Comparison of ENCODE assay signal across 7 cellular contexts in the genomic region with DNA sequence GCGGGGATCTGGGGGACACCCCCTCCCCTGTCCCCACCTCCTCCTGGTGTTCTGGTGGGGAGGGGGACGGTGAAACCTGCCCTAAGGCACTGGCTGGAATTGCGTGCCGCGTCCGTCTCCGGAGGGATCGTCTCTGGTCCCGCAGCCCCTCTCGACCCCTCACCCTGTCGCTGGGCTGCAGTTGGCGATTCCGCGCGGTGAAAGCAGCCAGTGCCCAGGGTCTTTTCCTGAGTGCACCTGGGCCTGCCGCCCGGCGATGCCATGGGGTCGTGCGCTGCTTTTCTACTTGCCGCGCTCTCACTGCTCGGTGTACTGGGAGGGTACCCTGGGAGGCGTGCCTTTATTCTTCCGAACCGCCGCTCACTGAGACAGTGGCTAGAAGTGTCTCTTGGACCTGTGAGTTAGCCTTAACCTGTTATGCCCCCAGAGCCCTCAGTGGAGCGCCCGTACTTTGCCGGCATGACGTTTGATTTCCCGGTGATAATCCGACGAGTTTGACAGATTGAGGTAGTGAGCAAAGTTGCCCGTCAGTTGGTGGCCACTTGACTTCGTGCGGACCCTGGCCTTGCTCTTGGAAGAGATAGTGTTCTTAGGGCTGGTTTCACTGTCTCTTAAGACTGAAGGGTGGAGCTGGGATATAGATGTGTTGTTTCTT. TPM values are rescaled to one million over a fixed set of nuclear protein-coding genes. Genes with fewer than 3 reads are reported as not detected.
A peak's percentile ranks its signal among the peaks of the same experiment; 100 is the strongest.
DNase-seq lines count a peak whose midpoint lies in the region; ATAC-seq and TF ChIP-seq lines count a peak whose summit lies in the region.

No MANE protein-coding gene starts in this region.

- H3K4me2 ChIP-seq in skeletal muscle satellite cell (ENCODE audit: low read length), result peak overlapping the region; percentile 96

- no peaks in the 10 kb centered on the region for H3K27me3 ChIP-seq in skeletal muscle satellite cell (ENCODE audit: control insufficient read depth, insufficient read depth, low read length)

- H3K9ac ChIP-seq in skeletal muscle satellite cell (ENCODE audit: low read depth, low read length), result peak overlapping the region; percentile 98

- ATAC-seq in SK-N-SH treated with all-trans-retinoic acid at 6 μM for 48 hours, result peak; percentile 17

- H3K4me1 ChIP-seq in HEK293 (ENCODE audit: control insufficient read depth, insufficient read depth, low read length) (peaks cover 2% of the 10 kb centered on the region; the same call in 1 of the 2 replicates), skeletal muscle satellite cell (ENCODE audit: control insufficient read depth, insufficient read depth, low read length) (peaks cover 18% of the 10 kb centered on the region)

- no peaks in the 10 kb centered on the region for H3K9me3 ChIP-seq in HEK293 (ENCODE audit: control insufficient read depth, insufficient read depth, low read depth, low read length)
- no peaks in the 10 kb centered on the region for H3K9me3 ChIP-seq in skeletal muscle satellite cell (replicated peaks; ENCODE audit: low read length)

- DNase-seq in fibroblast of villous mesenchyme (ENCODE audit: low read depth) (no peak), dedifferentiated amniotic fluid mesenchymal stem cell (ENCODE audit: extremely low spot score) (no peak), NCI-H226 (no peak), NCI-H187 (lab: John Stamatoyannopoulos, UW) (no peak)

- H3K4me3 ChIP-seq in HEK293 (ENCODE audit: low read depth, low read length) (peak overlapping the region; percentile 97), fibroblast of villous mesenchyme (ENCODE audit: low read depth, low read length) (peak overlapping the region; percentile 99), skeletal muscle satellite cell (ENCODE audit: low read length) (peak overlapping the region; percentile 89)

- CTCF ChIA-PET in HEK293 (lab: Yijun Ruan, JAX), result interaction anchor here (0.6 kb wide), 1 partner anchor 26 kb away, joined by 3 read pairs; no protein-coding TSS in a partner anchor

- H3K27ac ChIP-seq in HEK293 (ENCODE audit: extremely low read depth, low read depth, low read length), result peak overlapping the region; percentile 98; the same call in 1 of the 2 replicates

- TF ChIP-seq CTCF in HEK293 (tag by site-specific recombination; IDR thresholded peaks at IDR 0.05) (no peak), fibroblast of villous mesenchyme (IDR thresholded peaks at IDR 0.05; ENCODE audit: insufficient read depth, low read depth, low read length) (no peak)

- H3K36me3 ChIP-seq in HEK293 (ENCODE audit: control insufficient read depth in 2 of 2, insufficient read depth in 1 of 2, low read length in 2 of 2) (peaks cover 28 to 36% of the 10 kb centered on the region in 2 experiments), skeletal muscle satellite cell (ENCODE audit: insufficient read depth, low read length) (peaks cover 27% of the 10 kb centered on the region)

- POLR2A ChIA-PET in HEK293 (lab: Yijun Ruan, JAX), result interaction anchor here (0.7 to 0.9 kb wide), 2 partner anchors 26 to 679 kb away, joined by 3 to 4 read pairs; no protein-coding TSS in a partner anchor

TF ChIP-seq in HEK293, 187 proteins besides CTCF, POLR2A, EP300 and RAD21:
- TF ChIP-seq ZNF335 (tag by site-specific recombination; conservative IDR thresholded peaks at IDR 0.05), result peak; percentile 7; the same call in 1 of the 2 replicates
- no peak for TF ChIP-seq PRDM2 (tag by site-specific recombination; IDR thresholded peaks at IDR 0.05; ENCODE audit: borderline replicate concordance)
TF ChIP-seq in HEK293: peak in this region for 1.

TF ChIP-seq in SK-N-SH treated with all-trans-retinoic acid at 6 μM for 48 hours, 23 proteins besides CTCF, POLR2A, EP300 and RAD21:
- no peak for TF ChIP-seq ARNTL (CRISPR knock-in tag; IDR thresholded peaks at IDR 0.05; ENCODE audit: borderline replicate concordance, low read depth)
- no peak for TF ChIP-seq ZNF70 (CRISPR knock-in tag; IDR thresholded peaks at IDR 0.05)
- TF ChIP-seq GLIS3 (CRISPR knock-in tag; IDR thresholded peaks at IDR 0.05), result no peak
- no peak for TF ChIP-seq ZFP3 (CRISPR knock-in tag; IDR thresholded peaks at IDR 0.05)
- TF ChIP-seq CSRNP3 (CRISPR knock-in tag; IDR thresholded peaks at IDR 0.05), result no peak
- TF ChIP-seq ZFP30 (CRISPR knock-in tag; IDR thresholded peaks at IDR 0.05), result no peak
- TF ChIP-seq BACH2 (CRISPR knock-in tag; IDR thresholded peaks at IDR 0.05; ENCODE audit: borderline replicate concordance), result no peak
TF ChIP-seq in SK-N-SH treated with all-trans-retinoic acid at 6 μM for 48 hours: peak in this region for 0.

RNA-seq across cellular contexts. Expression of gene SFSWAP, which starts 0.8 kb away (rescaled TPM):
- total RNA-seq in fibroblast of villous mesenchyme, result 25.8 and 28.5 TPM in 2 replicates
- 20.3 and 26.4 TPM in 2 replicates for total RNA-seq in skeletal muscle satellite cell (2012; rRNA removed)
